ENCODE assay signal across 10 cellular contexts in the genomic region with DNA sequence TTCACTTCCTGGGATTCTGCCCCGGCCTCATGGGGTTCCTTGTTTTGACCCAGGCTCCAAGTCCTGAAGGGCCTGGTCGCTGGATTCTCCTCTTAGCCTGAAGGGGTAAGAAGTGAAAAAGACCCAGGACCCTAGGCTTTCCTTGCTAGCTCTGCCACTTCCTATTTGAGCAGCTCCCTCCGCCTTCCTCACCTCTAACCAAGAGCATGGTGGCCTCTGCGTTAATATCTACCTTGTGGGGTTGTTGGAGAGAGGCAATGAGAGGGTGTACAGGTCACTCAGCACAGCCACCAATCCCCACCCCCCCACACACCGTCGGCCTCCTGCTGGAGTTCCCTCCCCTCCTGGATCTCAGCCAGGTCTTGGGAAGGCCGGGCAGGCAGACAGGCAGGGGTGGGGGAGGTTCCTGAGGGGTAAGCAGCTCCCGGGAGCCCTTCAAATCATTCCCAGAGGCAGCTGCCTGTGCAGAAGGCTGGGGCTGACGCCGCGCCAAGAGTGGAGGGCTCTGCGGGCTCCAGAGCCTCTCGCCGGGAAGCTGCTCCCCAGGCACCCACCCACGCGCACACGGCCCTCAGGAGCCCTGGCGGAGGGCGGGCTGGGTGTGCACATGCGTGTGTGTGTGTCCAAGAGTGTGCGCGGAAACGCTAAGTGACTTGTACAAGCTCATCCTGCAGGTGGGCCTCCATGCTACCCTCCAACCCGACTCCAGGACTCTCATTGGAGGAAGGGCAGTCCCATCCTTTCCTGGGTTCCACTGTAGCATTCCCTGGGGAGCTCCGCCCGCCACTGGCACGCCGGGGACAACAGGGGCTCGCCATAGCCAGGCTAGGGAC. TPM values are rescaled to one million over a fixed set of nuclear protein-coding genes. Genes with fewer than 3 reads are reported as not detected.
DNase-seq lines count a peak whose midpoint lies in the region; ATAC-seq lines count a peak whose summit lies in the region.
"Had no signal": no experiment of that assay in that cellular context is flagged by ENCODE, and none has a peak within 500 bp of the region (broad histone marks: within the 10 kb centered on the region; RNA-seq: fewer than 3 reads in every experiment).

No MANE protein-coding gene starts in this region.

- DNase-seq in NCI-H748 (lab: John Stamatoyannopoulos, UW; ENCODE audit: unreplicated experiment): peak; percentile 66
- DNase-seq in NCI-H748 treated with DMSO at 0.1 percent for 48 hours (lab: John Stamatoyannopoulos, UW): no peak
- peak; percentile 37 for DNase-seq in NCI-H2107 treated with DMSO at 0.1 percent for 48 hours (lab: John Stamatoyannopoulos, UW; ENCODE audit: unreplicated experiment)
- DNase-seq in astrocyte of the hippocampus (ENCODE audit: low read depth, low spot score): peak; percentile 39
- peak; percentile 51 for DNase-seq in sciatic nerve (ENCODE audit: low spot score)
- no peak for DNase-seq in cortex of kidney (lab: John Stamatoyannopoulos, UW)
- DNase-seq: activated CD4-positive, CD25-positive, alpha-beta regulatory T cell treated with anti-CD3 and anti-CD28 coated beads, Interleukin-2, amount 50 U/mL, for 72 hours; amniotic stem cell had no signal

- intact Hi-C loops in sciatic nerve (cut with DNase I): no loop called here

- ATAC-seq in sciatic nerve (no peak), HG03175 (IDR thresholded peaks at IDR 0.05; ENCODE audit: unreplicated experiment) (no peak), HG03442 (IDR thresholded peaks at IDR 0.05; ENCODE audit: unreplicated experiment) (no peak)

RNA-seq across cellular contexts. Expression of gene INHBB, which starts 50.0 kb away (rescaled TPM):
- total RNA-seq in sciatic nerve: 37.4 TPM

Comparison
In these comparisons a context has a peak if more than half of its experiments do, and no peak if none do; other contexts are left out.
1. DNase-seq: peak in NCI-H748 (single experiment), NCI-H2107 treated with DMSO at 0.1 percent for 48 hours (single experiment), astrocyte of the hippocampus (single experiment) and sciatic nerve (single experiment); none in NCI-H748 treated with DMSO at 0.1 percent for 48 hours (single experiment) and cortex of kidney (single experiment).